In genomic region chr2:169824373-169825333, GRCh38 we compare ENCODE assay signal across 8 cellular contexts. TPM values are rescaled to one million over a fixed set of nuclear protein-coding genes. Genes with fewer than 3 reads are reported as not detected.
A peak's percentile ranks its signal among the peaks of the same experiment; 100 is the strongest.
DNase-seq lines count a peak whose midpoint lies in the region; ATAC-seq and TF ChIP-seq lines count a peak whose summit lies in the region.

Gene METTL5 (minus strand): TSS chr2:169824905. CDS start chr2:169824597, 308 bp downstream.

- H3K79me2 ChIP-seq in trophoblast cell (ENCODE audit: control insufficient read depth, insufficient read depth, low read length, poor library complexity), result peaks cover 8% of the 10 kb centered on the region

- H3K9me3 Mint-ChIP-seq in type B pancreatic cell, result no peaks in the 10 kb centered on the region

- peak; percentile 68 for DNase-seq in NCI-H1092 treated with DMSO at 0.1 percent for 48 hours (lab: John Stamatoyannopoulos, UW)
- peak; percentile 60 for DNase-seq in T follicular helper cell (ENCODE audit: low read depth)
- peak; percentile 93 for DNase-seq in adipocyte (ENCODE audit: low read depth)
- DNase-seq in cardiac septum (ENCODE audit: low spot score), result peak; percentile 92
- peak; percentile 93 to 94 for DNase-seq in trophoblast cell
- DNase-seq in type B pancreatic cell (ENCODE audit: extremely low spot score, unreplicated experiment), result peak; percentile 88

- H3K4me3 ChIP-seq in adipocyte (ENCODE audit: low read length), result peak within 1 kb of the TSS; percentile 91
- H3K4me3 ChIP-seq in trophoblast cell (ENCODE audit: low read depth, low read length), result peak within 1 kb of the TSS; percentile 91

- peaks cover 8% of the 10 kb centered on the region for H3K36me3 Mint-ChIP-seq in type B pancreatic cell

- intact Hi-C loops in cardiac septum (cut with DNase I), result loop anchor here (2.0 kb wide), 3 partner anchors 26 to 104 kb away; partner anchors contain the start of gene SSB

- no peaks in the 10 kb centered on the region for H3K9me3 ChIP-seq in adipocyte (ENCODE audit: control insufficient read depth, low read length)
- no peaks in the 10 kb centered on the region for H3K9me3 ChIP-seq in trophoblast cell (ENCODE audit: insufficient read depth, low read depth, low read length)

- H3K18ac ChIP-seq in trophoblast cell (ENCODE audit: low read length), result no peak within 1 kb of the TSS

- H3K4me1 ChIP-seq in adipocyte (ENCODE audit: control insufficient read depth, insufficient read depth, low read length), result peaks cover 46% of the 10 kb centered on the region
- H3K4me1 ChIP-seq in trophoblast cell (ENCODE audit: control insufficient read depth in 1 of 2, insufficient read depth in 2 of 2, low read length in 2 of 2), result peaks cover 3% of the 10 kb centered on the region in 2 experiments

- H3K27ac Mint-ChIP-seq in type B pancreatic cell, result peak within 1 kb of the TSS; percentile 82

- peaks cover 3% of the 10 kb centered on the region for H3K36me3 ChIP-seq in adipocyte (ENCODE audit: control insufficient read depth, insufficient read depth, low read length, severe bottlenecking)
- peaks cover 4 to 6% of the 10 kb centered on the region in 2 experiments for H3K36me3 ChIP-seq in trophoblast cell (ENCODE audit: control insufficient read depth in 1 of 2, insufficient read depth in 2 of 2, low read length in 2 of 2)

- H3K4me2 ChIP-seq in trophoblast cell (ENCODE audit: low read length), result peak within 1 kb of the TSS; percentile 88

- peak within 1 kb of the TSS; percentile 89 for H4K12ac ChIP-seq in trophoblast cell (ENCODE audit: low read depth, low read length)

- H2AFZ ChIP-seq in trophoblast cell (ENCODE audit: insufficient read depth, low read length, poor library complexity), result peak within 1 kb of the TSS; percentile 86

- H2BK5ac ChIP-seq in trophoblast cell (ENCODE audit: low read depth, low read length, poor library complexity), result no peak within 1 kb of the TSS

- no peak within 1 kb of the TSS for H3K23ac ChIP-seq in trophoblast cell (ENCODE audit: low read length)

- no peak within 1 kb of the TSS for H2BK12ac ChIP-seq in trophoblast cell (ENCODE audit: low read length)

- H3K14ac ChIP-seq in trophoblast cell (ENCODE audit: low read length), result peak within 1 kb of the TSS; percentile 94

- peak within 1 kb of the TSS; percentile 85 for H3K4ac ChIP-seq in trophoblast cell (ENCODE audit: low read depth, low read length)

- no peaks in the 10 kb centered on the region for H3K27me3 ChIP-seq in adipocyte (replicated peaks; ENCODE audit: control insufficient read depth, insufficient read depth, low read length)
- H3K27me3 ChIP-seq in trophoblast cell (ENCODE audit: insufficient read depth, low read length), result no peaks in the 10 kb centered on the region

- no CpG with 5 or more reads among the region's 61 CpGs for WGBS in trophoblast cell (ENCODE audit: extremely low coverage, insufficient coverage, insufficient read length)

- peaks cover 10% of the 10 kb centered on the region for H3K79me1 ChIP-seq in trophoblast cell (ENCODE audit: low read length)

- peak; percentile 62 for ATAC-seq in HG02623 (IDR thresholded peaks at IDR 0.05; ENCODE audit: unreplicated experiment)

- H3K4me1 Mint-ChIP-seq in type B pancreatic cell (ENCODE audit: unreplicated experiment), result peaks cover 36% of the 10 kb centered on the region

- H3K27me3 Mint-ChIP-seq in type B pancreatic cell, result no peaks in the 10 kb centered on the region

- H2AK5ac ChIP-seq in trophoblast cell (ENCODE audit: low read length), result no peak within 1 kb of the TSS

- peak within 1 kb of the TSS; percentile 93 for H3K4me3 Mint-ChIP-seq in type B pancreatic cell

- H3K9ac ChIP-seq in adipocyte (ENCODE audit: low read length), result peak within 1 kb of the TSS; percentile 91
- peak within 1 kb of the TSS; percentile 75 for H3K9ac ChIP-seq in trophoblast cell (ENCODE audit: low read length)

- peak; percentile 97 for TF ChIP-seq CTCF in GM12872 (IDR thresholded peaks at IDR 0.05; ENCODE audit: insufficient read depth, low read depth, low read length)
- peak; percentile 94 for TF ChIP-seq CTCF in type B pancreatic cell (conservative IDR thresholded peaks at IDR 0.05)

- H4K8ac ChIP-seq in trophoblast cell (ENCODE audit: low read depth, low read length), result peak within 1 kb of the TSS; percentile 95

- H4K91ac ChIP-seq in trophoblast cell (ENCODE audit: low read depth, low read length), result peak within 1 kb of the TSS; percentile 79

- H2BK120ac ChIP-seq in trophoblast cell (ENCODE audit: insufficient read depth, low read length, poor library complexity), result peak within 1 kb of the TSS; percentile 73

- no peak within 1 kb of the TSS for H3K27ac ChIP-seq in trophoblast cell (ENCODE audit: low read depth, low read length)

RNA-seq across cellular contexts. Expression of gene METTL5, which starts in this region (rescaled TPM):
- 61.5 TPM for total RNA-seq in cardiac septum
- 69.4 and 70.3 TPM in 2 replicates for polyA plus RNA-seq in trophoblast cell (2013)
- total RNA-seq in type B pancreatic cell (ENCODE audit: low replicate concordance), result 39.3 and 49.4 TPM in 2 replicates
